Comparison of ENCODE assay signal across 9 cellular contexts in genomic region chr3:188620752-188621151, GRCh38.
"Had no signal": no experiment of that assay in that cellular context is flagged by ENCODE, and none has a peak within 500 bp of the region (broad histone marks: within the 10 kb centered on the region; RNA-seq: fewer than 3 reads in every experiment).

No MANE protein-coding gene starts in this region.

- H3K4me1 ChIP-seq: HAP-1 had no signal

- FAIRE-seq: HepG2 had no signal

- H3K27ac ChIP-seq: GM23248, HL-60 had no signal

- DNase-seq: GM23248, GOT3, H7, HFFc6 had no signal

- ATAC-seq: HCT116, HepG2 had no signal

- H3K9me3 Mint-ChIP-seq: HFFc6, IgD-negative memory B cell had no signal

- H3K36me3 ChIP-seq: HAP-1 had no signal

- H3K4me3 ChIP-seq: GM23248, HAP-1 had no signal

- H3K9me3 ChIP-seq: HAP-1 had no signal

- H3K27ac Mint-ChIP-seq: HFFc6, IgD-negative memory B cell had no signal

- H3K4me3 Mint-ChIP-seq: HFFc6, IgD-negative memory B cell had no signal

- H3K27me3 Mint-ChIP-seq: IgD-negative memory B cell had no signal
